1 cellular context compared by ENCODE assay signal in the genomic region with DNA sequence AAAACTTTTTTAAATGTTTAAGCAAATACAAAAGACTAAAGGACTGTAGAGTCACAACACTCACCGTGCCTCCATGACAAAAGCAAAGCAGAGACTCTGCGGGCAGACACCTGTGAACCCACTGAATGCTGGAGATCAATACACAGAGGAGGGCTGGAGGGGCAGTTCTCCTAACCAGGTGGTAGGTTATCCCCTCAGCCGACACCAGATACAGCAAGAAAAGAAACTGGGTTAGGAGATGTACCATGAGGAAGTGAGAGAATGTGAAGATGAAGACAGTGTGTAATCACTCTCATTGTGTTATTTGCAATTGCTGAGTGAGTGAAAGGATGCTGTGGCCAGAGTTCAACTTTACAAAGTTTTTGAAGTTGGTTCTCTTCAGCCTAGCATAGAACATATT.
TF ChIP-seq lines count a peak whose summit lies in the region.

No MANE protein-coding gene starts in this region.

TF ChIP-seq in GM12878, 131 proteins besides CTCF, POLR2A, EP300 and RAD21 (continued from another document):
- TF ChIP-seq, protein P1, sequence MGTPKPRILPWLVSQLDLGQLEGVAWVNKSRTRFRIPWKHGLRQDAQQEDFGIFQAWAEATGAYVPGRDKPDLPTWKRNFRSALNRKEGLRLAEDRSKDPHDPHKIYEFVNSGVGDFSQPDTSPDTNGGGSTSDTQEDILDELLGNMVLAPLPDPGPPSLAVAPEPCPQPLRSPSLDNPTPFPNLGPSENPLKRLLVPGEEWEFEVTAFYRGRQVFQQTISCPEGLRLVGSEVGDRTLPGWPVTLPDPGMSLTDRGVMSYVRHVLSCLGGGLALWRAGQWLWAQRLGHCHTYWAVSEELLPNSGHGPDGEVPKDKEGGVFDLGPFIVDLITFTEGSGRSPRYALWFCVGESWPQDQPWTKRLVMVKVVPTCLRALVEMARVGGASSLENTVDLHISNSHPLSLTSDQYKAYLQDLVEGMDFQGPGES (IDR thresholded peaks at IDR 0.05): no peak
